ENCODE assay signal across 1 cellular context in the genomic region with DNA sequence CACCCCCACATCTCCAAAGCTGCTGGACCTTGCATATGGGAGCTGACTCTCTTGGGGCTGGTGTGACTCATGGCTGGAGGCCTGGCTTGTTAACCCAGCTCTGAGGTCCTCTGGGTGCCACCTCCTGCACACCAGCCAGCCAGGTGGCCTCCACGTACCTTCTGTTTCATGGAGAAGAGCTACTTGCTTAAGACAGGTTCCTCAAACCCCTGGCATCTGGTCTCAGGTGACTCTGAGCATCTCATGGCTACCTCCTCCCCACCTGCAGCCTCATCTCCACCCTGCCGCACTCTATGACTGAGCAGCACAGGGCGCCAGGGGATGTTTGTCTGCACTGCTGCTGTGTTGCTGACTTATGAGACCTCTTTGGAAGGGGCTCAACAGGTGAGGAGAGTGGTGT.
TF ChIP-seq lines count a peak whose summit lies in the region.

No MANE protein-coding gene starts in this region.

TF ChIP-seq in HepG2, 621 proteins besides CTCF, POLR2A, EP300 and RAD21:
- TF ChIP-seq RBAK (CRISPR knock-in tag; IDR thresholded peaks at IDR 0.05) (peak; percentile 95), MBD4 (IDR thresholded peaks at IDR 0.05; ENCODE audit: borderline replicate concordance, low read length) (no peak)
